8 cellular contexts compared by ENCODE assay signal in genomic region chr20:373171-373890, GRCh38. TPM values are rescaled to one million over a fixed set of nuclear protein-coding genes. Genes with fewer than 3 reads are reported as not detected.
DNase-seq lines count a peak whose midpoint lies in the region; ATAC-seq and TF ChIP-seq lines count a peak whose summit lies in the region.

No MANE protein-coding gene starts in this region.

- peaks cover 0 to 4% of the 10 kb centered on the region in 2 experiments; a peak in 1 of 4 replicates for H3K79me1 ChIP-seq in IMR-90 (ENCODE audit: low read depth in 1 of 2, low read length in 2 of 2)

- H3K9me3 ChIP-seq in IMR-90 (ENCODE audit: control insufficient read depth, insufficient read depth, low read length) (no peaks in the 10 kb centered on the region), adrenal gland (replicated peaks in 1 of 3) (no peaks in the 10 kb centered on the region)

- peak overlapping the region in 1 of 2 experiments; percentile 69; a peak in 3 of 4 replicates for H4K8ac ChIP-seq in IMR-90 (ENCODE audit: low read depth in 2 of 2, low read length in 2 of 2)

- H3K4me1 Mint-ChIP-seq in activated CD8-positive, alpha-beta memory T cell treated with anti-CD3 and anti-CD28 coated beads, Interleukin-2, amount 10 ng/mL, durations not matched to agents 7 days and 5 days: peaks cover 23% of the 10 kb centered on the region

- H3K27me3 ChIP-seq in BJ (ENCODE audit: control insufficient read depth, insufficient read depth, low read length): no peaks in the 10 kb centered on the region
- no peaks in the 10 kb centered on the region for H3K27me3 ChIP-seq in IMR-90 (ENCODE audit: control insufficient read depth, insufficient read depth, low read length)
- no peaks in the 10 kb centered on the region for H3K27me3 ChIP-seq in adrenal gland

- H3K36me3 ChIP-seq in BJ (ENCODE audit: control insufficient read depth, insufficient read depth, low read length) (no peaks in the 10 kb centered on the region), IMR-90 (ENCODE audit: control insufficient read depth, insufficient read depth, low read length) (no peaks in the 10 kb centered on the region), adrenal gland (replicated peaks in 1 of 2) (no peaks in the 10 kb centered on the region)

- no CpG with 5 or more reads among the region's 9 CpGs for WGBS in IMR-90 (ENCODE audit: extremely low coverage in 2 of 2, insufficient read length in 1 of 2), 2 experiments
- WGBS in adrenal gland, 4 donors: 66 to 89% (median 68%) methylated on average over 5 to 9 of the region's 9 CpGs

- no TSS peak for BruUV-seq in IMR-90 (replicated peaks; lab: Mats Ljungman, UMichigan)

- TF ChIP-seq RAD21 in IMR-90 (IDR thresholded peaks at IDR 0.05; ENCODE audit: low read length): no peak

- peak overlapping the region; percentile 75 for H4K91ac ChIP-seq in IMR-90 (ENCODE audit: insufficient read depth, low read depth, low read length)

- peak overlapping the region; percentile 67 for H3K14ac ChIP-seq in IMR-90 (replicated peaks; ENCODE audit: low read depth, low read length)

- H3K4me3 Mint-ChIP-seq in activated CD8-positive, alpha-beta memory T cell treated with anti-CD3 and anti-CD28 coated beads, Interleukin-2, amount 10 ng/mL, durations not matched to agents 7 days and 5 days: no peak overlapping the region

- no peak for TF ChIP-seq CTCF in BJ (IDR thresholded peaks at IDR 0.05; ENCODE audit: insufficient read depth, low read depth, low read length)
- no peak for TF ChIP-seq CTCF in IMR-90 (conservative IDR thresholded peaks at IDR 0.05; ENCODE audit: low read depth, low read length)
- no peak for TF ChIP-seq CTCF in adrenal gland (IDR thresholded peaks at IDR 0.05)

- H2BK120ac ChIP-seq in IMR-90 (ENCODE audit: low read depth, low read length): peak overlapping the region; percentile 74; the same call in 1 of the 2 replicates

- peak; percentile 38 for ATAC-seq in IMR-90 (ENCODE audit: low read depth)
- ATAC-seq in activated CD8-positive, alpha-beta memory T cell treated with anti-CD3 and anti-CD28 coated beads, Interleukin-2, amount 10 ng/mL, durations not matched to agents 7 days and 5 days: no peak

- H3K18ac ChIP-seq in IMR-90 (ENCODE audit: low read depth, low read length): peak overlapping the region; percentile 12; the same call in 1 of the 2 replicates

- peak overlapping the region; percentile 78 for H2AK5ac ChIP-seq in IMR-90 (ENCODE audit: low read depth, low read length)

- H3K9me3 Mint-ChIP-seq in activated CD8-positive, alpha-beta memory T cell treated with anti-CD3 and anti-CD28 coated beads, Interleukin-2, amount 10 ng/mL, durations not matched to agents 7 days and 5 days (ENCODE audit: low read depth): no peaks in the 10 kb centered on the region

- peak overlapping the region; percentile 54 for H4K5ac ChIP-seq in IMR-90 (ENCODE audit: low read depth, low read length)

- intact Hi-C loops in IMR-90 (cut with micrococcal nuclease) (no loop called here), adrenal gland (cut with DNase I) (no loop called here)

- in situ Hi-C loops in IMR-90 (cut with MboI; ENCODE audit: low sequenced_read_pairs): no loop called here

- no peak overlapping the region for H3K27ac Mint-ChIP-seq in activated CD8-positive, alpha-beta memory T cell treated with anti-CD3 and anti-CD28 coated beads, Interleukin-2, amount 10 ng/mL, durations not matched to agents 7 days and 5 days

- peak overlapping the region; percentile 83 for H2AFZ ChIP-seq in IMR-90 (replicated peaks; ENCODE audit: low read length, poor library complexity)

- no peaks in the 10 kb centered on the region for H3K36me3 Mint-ChIP-seq in activated CD8-positive, alpha-beta memory T cell treated with anti-CD3 and anti-CD28 coated beads, Interleukin-2, amount 10 ng/mL, durations not matched to agents 7 days and 5 days

- H3K23ac ChIP-seq in IMR-90 (ENCODE audit: low read depth, low read length): peak overlapping the region; percentile 14; the same call in 1 of the 2 replicates

- H3K27ac ChIP-seq in IMR-90 (ENCODE audit: insufficient read depth, low read length) (peak overlapping the region; percentile 8; the same call in 1 of the 2 replicates), adrenal gland (peak overlapping the region in 1 of 5 donors; percentile 91)

- dilution Hi-C loops in IMR-90 (cut with HindIII; ENCODE audit: low sequenced_read_pairs, unreplicated experiment): no loop called here

- peak overlapping the region; percentile 51 for H2BK5ac ChIP-seq in IMR-90 (ENCODE audit: low read depth, low read length, poor library complexity, severe bottlenecking)

- no peak overlapping the region for H3K9ac ChIP-seq in IMR-90 (ENCODE audit: low read depth, low read length)

- H3K4me1 ChIP-seq in IMR-90 (ENCODE audit: control insufficient read depth, insufficient read depth, low read length): peaks cover 21% of the 10 kb centered on the region
- peaks cover 14 to 23% of the 10 kb centered on the region in 2 donors for H3K4me1 ChIP-seq in adrenal gland (replicated peaks in 1 of 2)

- peak overlapping the region; percentile 85; the same call in 1 of the 2 replicates for H2BK20ac ChIP-seq in IMR-90 (ENCODE audit: low read depth, low read length)

- POLR2A ChIA-PET in BJ (lab: Charles Lee): no interaction called here
- POLR2A ChIA-PET in IMR-90 (lab: Charles Lee; ENCODE audit: unreplicated experiment): no interaction called here

- CTCF ChIA-PET in BJ (lab: Yijun Ruan, JAX) (interaction anchor here (0.9 to 5.1 kb wide), 3 partner anchors 12 to 75 kb away, joined by 3 to 19 read pairs (median 10); no protein-coding TSS in a partner anchor), IMR-90 (lab: Yijun Ruan, JAX) (interaction anchor here (0.6 kb wide), 1 partner anchor 15 kb away, joined by 3 read pairs; no protein-coding TSS in a partner anchor)
- CTCF ChIA-PET in activated CD8-positive, alpha-beta memory T cell treated with anti-CD3 and anti-CD28 coated beads, Interleukin-2, amount 10 ng/mL, durations not matched to agents 7 days and 5 days (lab: Charles Lee): interaction anchor here (1.1 to 2.6 kb wide), 3 partner anchors 13 to 43 kb away, joined by 3 to 11 read pairs (median 4); no protein-coding TSS in a partner anchor

- H2AK9ac ChIP-seq in IMR-90 (replicated peaks; ENCODE audit: low read depth, low read length, poor library complexity): peak overlapping the region; percentile 93

- TF ChIP-seq POLR2A in IMR-90 (IDR thresholded peaks at IDR 0.05; ENCODE audit: low read depth, low read length): no peak
- TF ChIP-seq POLR2A in adrenal gland (IDR thresholded peaks at IDR 0.05): no peak

- H3K4ac ChIP-seq in IMR-90 (ENCODE audit: low read depth, low read length): peak overlapping the region; percentile 89

- DNase-seq in BJ (ENCODE audit: low read depth): peak; percentile 30
- DNase-seq in IMR-90: peak; percentile 92
- peak in 4 of 7 donors; percentile 35 to 59 (median 52) for DNase-seq in adrenal gland
- peak; percentile 54 for DNase-seq in iPS-NIHi7 (ENCODE audit: extremely low spot score)
- no peak for DNase-seq in NCI-H510A treated with DMSO at 0.1 percent for 48 hours (lab: John Stamatoyannopoulos, UW)
- DNase-seq in NCI-H2196 treated with DMSO at 0.1 percent for 48 hours (lab: John Stamatoyannopoulos, UW; ENCODE audit: unreplicated experiment): no peak
- no peak for DNase-seq in amygdala (lab: John Stamatoyannopoulos, UW)
- DNase-seq in activated CD8-positive, alpha-beta memory T cell treated with anti-CD3 and anti-CD28 coated beads, Interleukin-2, amount 10 ng/mL, durations not matched to agents 7 days and 5 days: no peak

- H3K4me3 ChIP-seq in BJ (ENCODE audit: low read depth, low read length): no peak overlapping the region
- no peak overlapping the region for H3K4me3 ChIP-seq in IMR-90 (ENCODE audit: insufficient read depth, low read depth, low read length)
- H3K4me3 ChIP-seq in adrenal gland: no peak overlapping the region

- no peaks in the 10 kb centered on the region for H4K20me1 ChIP-seq in IMR-90 (ENCODE audit: insufficient read depth, low read length)

- no peak overlapping the region for H3K4me2 ChIP-seq in IMR-90 (ENCODE audit: low read depth, low read length)

- no peak overlapping the region for H3K56ac ChIP-seq in IMR-90 (ENCODE audit: extremely low read depth, insufficient read depth, low read length)

- H2BK15ac ChIP-seq in IMR-90 (ENCODE audit: low read depth, low read length): peak overlapping the region; percentile 96; the same call in 2 of the 3 replicates

- no peaks in the 10 kb centered on the region for H3K27me3 Mint-ChIP-seq in activated CD8-positive, alpha-beta memory T cell treated with anti-CD3 and anti-CD28 coated beads, Interleukin-2, amount 10 ng/mL, durations not matched to agents 7 days and 5 days

- H3K9me1 ChIP-seq in IMR-90 (ENCODE audit: insufficient read depth, low read length): peaks cover 20% of the 10 kb centered on the region

RNA-seq across cellular contexts. Expression of gene TRIB3, which starts 7.2 kb away (rescaled TPM):
- polyA plus RNA-seq in BJ (2011; rRNA removed): 98.0 and 126 TPM in 2 replicates
- 50.8 and 70.0 TPM in 2 replicates for polyA minus RNA-seq in BJ (2011; rRNA and poly(A)+ RNA removed)
- total RNA-seq in IMR-90 (2012; rRNA removed): 15.0 and 18.5 TPM in 2 replicates
- polyA plus RNA-seq in IMR-90 (2012; rRNA removed): 23.2 and 23.4 TPM in 2 replicates
- polyA plus RNA-seq in IMR-90 (2012; cell fraction: cytosol; rRNA removed): 15.9 and 35.9 TPM in 2 replicates
- 13.3 and 22.2 TPM in 2 replicates for polyA plus RNA-seq in IMR-90 (2012; cell fraction: nucleus; rRNA removed; ENCODE audit: low replicate concordance)
- total RNA-seq in adrenal gland: 10 to 100 TPM in 4 of 8 donors, 1 to 10 TPM in 4; 6.4 to 39.7 (median 11.0) TPM
- 10 to 100 TPM in 1 of 3 donors, 1 to 10 TPM in 2; 4.3 to 10.8 (median 5.3) TPM for polyA plus RNA-seq in adrenal gland
- 10 to 100 TPM; 22.4 to 25.4 TPM for total RNA-seq in activated CD8-positive, alpha-beta memory T cell treated with anti-CD3 and anti-CD28 coated beads, Interleukin-2, amount 10 ng/mL, durations not matched to agents 7 days and 5 days

RNA-seq across cellular contexts. Expression of gene NRSN2, which starts 26.4 kb away (rescaled TPM):
- polyA plus RNA-seq in BJ (2011; rRNA removed): 53.9 and 84.1 TPM in 2 replicates
- polyA minus RNA-seq in BJ (2011; rRNA and poly(A)+ RNA removed): 26.1 and 41.8 TPM in 2 replicates
- total RNA-seq in IMR-90 (2012; rRNA removed): 9.9 and 17.5 TPM in 2 replicates
- 75.1 and 101 TPM in 2 replicates for polyA plus RNA-seq in IMR-90 (2012; rRNA removed)
- polyA plus RNA-seq in IMR-90 (2012; cell fraction: cytosol; rRNA removed): 67.5 and 73.6 TPM in 2 replicates
- polyA plus RNA-seq in IMR-90 (2012; cell fraction: nucleus; rRNA removed; ENCODE audit: low replicate concordance): 35.0 and 62.6 TPM in 2 replicates
- 100 to 1,000 TPM in 2 of 8 donors, 10 to 100 TPM in 6; 45.5 to 146 (median 82.1) TPM for total RNA-seq in adrenal gland
- 100 to 1,000 TPM in 2 of 3 donors, 10 to 100 TPM in 1; 70.0 to 263 (median 249) TPM for polyA plus RNA-seq in adrenal gland
- total RNA-seq in activated CD8-positive, alpha-beta memory T cell treated with anti-CD3 and anti-CD28 coated beads, Interleukin-2, amount 10 ng/mL, durations not matched to agents 7 days and 5 days: 1 to 10 TPM; 2.9 to 5.0 TPM

RNA-seq across cellular contexts. Expression of gene RBCK1, which starts 34.8 kb away (rescaled TPM):
- polyA plus RNA-seq in BJ (2011; rRNA removed) (86.6 and 130 TPM in 2 replicates), IMR-90 (2012; rRNA removed) (84.2 and 89.4 TPM in 2 replicates), adrenal gland (100 to 1,000 TPM in 2 of 3 donors, 10 to 100 TPM in 1; 82.9 to 339 (median 253) TPM)
- 46.3 and 75.4 TPM in 2 replicates for polyA minus RNA-seq in BJ (2011; rRNA and poly(A)+ RNA removed)
- total RNA-seq in IMR-90 (2012; rRNA removed) (29.2 and 29.9 TPM in 2 replicates), adrenal gland (100 to 1,000 TPM in 6 of 8 donors, 10 to 100 TPM in 2; 79.4 to 163 (median 128) TPM)
- 51.3 and 95.8 TPM in 2 replicates for polyA plus RNA-seq in IMR-90 (2012; cell fraction: cytosol; rRNA removed)
- 154 and 323 TPM in 2 replicates for polyA plus RNA-seq in IMR-90 (2012; cell fraction: nucleus; rRNA removed; ENCODE audit: low replicate concordance)
- 100 to 1,000 TPM; 114 to 173 TPM for total RNA-seq in activated CD8-positive, alpha-beta memory T cell treated with anti-CD3 and anti-CD28 coated beads, Interleukin-2, amount 10 ng/mL, durations not matched to agents 7 days and 5 days

RNA-seq across cellular contexts. Expression of gene SOX12, which starts 48.0 kb away (rescaled TPM):
- 3.6 TPM in 2 replicates for polyA plus RNA-seq in BJ (2011; rRNA removed)
- polyA minus RNA-seq in BJ (2011; rRNA and poly(A)+ RNA removed): 2.7 and 4.4 TPM in 2 replicates
- total RNA-seq in IMR-90 (2012; rRNA removed): 1.1 TPM in 2 replicates
- polyA plus RNA-seq in IMR-90 (2012; rRNA removed): 6.2 and 6.4 TPM in 2 replicates
- 9.7 and 10.0 TPM in 2 replicates for polyA plus RNA-seq in IMR-90 (2012; cell fraction: cytosol; rRNA removed)
- polyA plus RNA-seq in IMR-90 (2012; cell fraction: nucleus; rRNA removed; ENCODE audit: low replicate concordance): 15.8 and 22.6 TPM in 2 replicates
- 10 to 100 TPM in 6 of 8 donors, 1 to 10 TPM in 2; 8.8 to 38.8 (median 13.9) TPM for total RNA-seq in adrenal gland
- 10 to 100 TPM in 1 of 3 donors, 1 to 10 TPM in 2; 2.0 to 12.8 (median 5.4) TPM for polyA plus RNA-seq in adrenal gland
- total RNA-seq in activated CD8-positive, alpha-beta memory T cell treated with anti-CD3 and anti-CD28 coated beads, Interleukin-2, amount 10 ng/mL, durations not matched to agents 7 days and 5 days: 1 to 10 TPM; 5.7 to 6.3 TPM

Comparison
In these comparisons a context has a peak if more than half of its experiments do, and no peak if none do; other contexts are left out.
1. DNase-seq: peak in BJ (single experiment), IMR-90 (single experiment), adrenal gland (4 of 7) and iPS-NIHi7 (single experiment); none in NCI-H510A treated with DMSO at 0.1 percent for 48 hours (single experiment), NCI-H2196 treated with DMSO at 0.1 percent for 48 hours (single experiment), amygdala (0 of 56) and activated CD8-positive, alpha-beta memory T cell treated with anti-CD3 and anti-CD28 coated beads, Interleukin-2, amount 10 ng/mL, durations not matched to agents 7 days and 5 days (single experiment).